ENCODE assay signal across 10 cellular contexts in the genomic region with DNA sequence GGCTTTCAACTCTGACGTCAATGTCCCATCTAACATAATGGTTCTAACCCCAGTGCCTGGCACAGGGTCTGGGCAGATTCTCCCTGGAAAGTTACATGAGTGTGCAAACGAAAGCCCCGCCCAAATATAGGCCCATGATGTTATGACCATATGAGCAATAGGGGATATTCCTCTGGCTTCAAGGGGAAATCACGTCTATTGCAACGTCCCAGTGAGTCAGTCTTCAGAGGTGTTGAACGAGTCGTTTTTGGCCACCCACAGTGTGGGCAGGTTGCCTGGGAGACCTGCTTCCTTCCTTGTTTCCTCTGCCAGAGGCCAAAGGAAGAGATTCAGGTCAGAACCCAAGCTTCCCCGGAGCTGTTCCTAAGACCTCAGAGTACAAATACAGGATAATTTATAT. TPM values are rescaled to one million over a fixed set of nuclear protein-coding genes. Genes with fewer than 3 reads are reported as not detected.
DNase-seq lines count a peak whose midpoint lies in the region; ATAC-seq and TF ChIP-seq lines count a peak whose summit lies in the region.
"Had no signal": no experiment of that assay in that cellular context is flagged by ENCODE, and none has a peak within 500 bp of the region (broad histone marks: within the 10 kb centered on the region; RNA-seq: fewer than 3 reads in every experiment).

No MANE protein-coding gene starts in this region.

- peak; percentile 44 for DNase-seq in A172 (ENCODE audit: low spot score)
- peak; percentile 79 for DNase-seq in activated CD4-positive, alpha-beta T cell treated with anti-CD3 and anti-CD28 coated beads, Interleukin-2, amount 10 ng/mL, durations not matched to agents 24 days and 14 days
- DNase-seq in iris pigment epithelial cell (ENCODE audit: low read depth): peak; percentile 38
- no peak for DNase-seq in foreskin fibroblast
- DNase-seq in mesenteric fat pad (ENCODE audit: low spot score): no peak

- intact Hi-C loops in activated CD4-positive, alpha-beta T cell treated with anti-CD3 and anti-CD28 coated beads, Interleukin-2, amount 10 ng/mL, durations not matched to agents 24 days and 14 days (cut with micrococcal nuclease): loop anchor here (1.0 to 5.0 kb wide), 4 partner anchors 13 to 798 kb away; no protein-coding TSS in a partner anchor

- peaks cover 56% of the 10 kb centered on the region for H3K36me3 Mint-ChIP-seq in activated CD4-positive, alpha-beta T cell treated with anti-CD3 and anti-CD28 coated beads, Interleukin-2, amount 10 ng/mL, durations not matched to agents 24 days and 14 days (ENCODE audit: low read depth)

- no peak for TF ChIP-seq CTCF in foreskin fibroblast (IDR thresholded peaks at IDR 0.05; ENCODE audit: low read depth, low read length)

- no peaks in the 10 kb centered on the region for H3K27me3 Mint-ChIP-seq in activated CD4-positive, alpha-beta T cell treated with anti-CD3 and anti-CD28 coated beads, Interleukin-2, amount 10 ng/mL, durations not matched to agents 24 days and 14 days

- peaks cover 16% of the 10 kb centered on the region for H3K9me3 Mint-ChIP-seq in activated CD4-positive, alpha-beta T cell treated with anti-CD3 and anti-CD28 coated beads, Interleukin-2, amount 10 ng/mL, durations not matched to agents 24 days and 14 days

- peak overlapping the region; percentile 74 for H3K4me3 Mint-ChIP-seq in activated CD4-positive, alpha-beta T cell treated with anti-CD3 and anti-CD28 coated beads, Interleukin-2, amount 10 ng/mL, durations not matched to agents 24 days and 14 days

- H3K27ac Mint-ChIP-seq in activated CD4-positive, alpha-beta T cell treated with anti-CD3 and anti-CD28 coated beads, Interleukin-2, amount 10 ng/mL, durations not matched to agents 24 days and 14 days: peak overlapping the region; percentile 97

- peaks cover 57% of the 10 kb centered on the region for H3K4me1 Mint-ChIP-seq in activated CD4-positive, alpha-beta T cell treated with anti-CD3 and anti-CD28 coated beads, Interleukin-2, amount 10 ng/mL, durations not matched to agents 24 days and 14 days

- ATAC-seq in HG02840 (IDR thresholded peaks at IDR 0.05; ENCODE audit: low FRiP score, unreplicated experiment) (peak; percentile 49), GM18870 (IDR thresholded peaks at IDR 0.05; ENCODE audit: unreplicated experiment) (no peak), GM18519 (IDR thresholded peaks at IDR 0.05; ENCODE audit: low FRiP score, unreplicated experiment) (no peak)

- H3K4me3 ChIP-seq in foreskin fibroblast (ENCODE audit: low read depth in 1 of 2, low read length in 2 of 2): no peak overlapping the region
- H3K4me3 ChIP-seq: right atrium auricular region had no signal

RNA-seq across cellular contexts. Expression of gene PIK3R5, which starts 30.3 kb away (rescaled TPM):
- 0.14 TPM in 1 of 2 replicates, not detected in the other for total RNA-seq in A172 (2014; rRNA removed; shearing (Covaris generic))
- 32.6 and 36.8 TPM in 2 replicates for total RNA-seq in activated CD4-positive, alpha-beta T cell treated with anti-CD3 and anti-CD28 coated beads, Interleukin-2, amount 10 ng/mL, durations not matched to agents 24 days and 14 days
- total RNA-seq in mesenteric fat pad: 34.5 TPM
- total RNA-seq: fibroblast of lung had no signal

Comparison
In these comparisons a context has a peak if more than half of its experiments do, and no peak if none do; other contexts are left out.
1. DNase-seq: peak in A172 (single experiment), activated CD4-positive, alpha-beta T cell treated with anti-CD3 and anti-CD28 coated beads, Interleukin-2, amount 10 ng/mL, durations not matched to agents 24 days and 14 days (single experiment) and iris pigment epithelial cell (single experiment); none in foreskin fibroblast (0 of 2) and mesenteric fat pad (single experiment).
2. RNA of gene PIK3R5, which starts 30.3 kb away (total RNA-seq): 32.6 to 36.8 TPM in activated CD4-positive, alpha-beta T cell treated with anti-CD3 and anti-CD28 coated beads, Interleukin-2, amount 10 ng/mL, durations not matched to agents 24 days and 14 days and 34.5 TPM in mesenteric fat pad (single experiment); 0.14 TPM in A172; every median in the first group is over 10 times any median in the second.